ENCODE assay signal across 1 cellular context in the genomic region with DNA sequence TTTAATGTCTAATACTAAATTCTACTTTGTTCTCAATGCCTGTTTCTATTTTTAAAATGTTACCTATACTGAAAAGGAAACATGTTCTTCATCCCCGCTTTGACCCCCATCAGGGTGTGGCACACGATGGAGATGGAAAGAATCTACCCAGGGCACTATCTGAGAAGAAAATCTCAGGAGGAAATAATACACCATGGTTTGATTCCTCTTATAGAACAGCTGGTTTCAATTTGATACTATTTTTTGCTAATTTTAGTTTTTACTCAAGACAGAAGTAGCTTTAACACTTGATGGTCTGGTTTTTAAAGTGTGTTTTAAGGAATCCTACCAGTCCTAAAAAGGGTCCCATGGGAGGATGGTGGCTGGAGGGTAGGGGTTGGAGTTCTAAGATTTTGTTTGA.
TF ChIP-seq lines count a peak whose summit lies in the region.

No MANE protein-coding gene starts in this region.

TF ChIP-seq in SK-N-SH treated with all-trans-retinoic acid at 6 μM for 48 hours, 23 proteins besides CTCF, POLR2A, EP300 and RAD21 (continued from another document):
- TF ChIP-seq, protein P1, sequence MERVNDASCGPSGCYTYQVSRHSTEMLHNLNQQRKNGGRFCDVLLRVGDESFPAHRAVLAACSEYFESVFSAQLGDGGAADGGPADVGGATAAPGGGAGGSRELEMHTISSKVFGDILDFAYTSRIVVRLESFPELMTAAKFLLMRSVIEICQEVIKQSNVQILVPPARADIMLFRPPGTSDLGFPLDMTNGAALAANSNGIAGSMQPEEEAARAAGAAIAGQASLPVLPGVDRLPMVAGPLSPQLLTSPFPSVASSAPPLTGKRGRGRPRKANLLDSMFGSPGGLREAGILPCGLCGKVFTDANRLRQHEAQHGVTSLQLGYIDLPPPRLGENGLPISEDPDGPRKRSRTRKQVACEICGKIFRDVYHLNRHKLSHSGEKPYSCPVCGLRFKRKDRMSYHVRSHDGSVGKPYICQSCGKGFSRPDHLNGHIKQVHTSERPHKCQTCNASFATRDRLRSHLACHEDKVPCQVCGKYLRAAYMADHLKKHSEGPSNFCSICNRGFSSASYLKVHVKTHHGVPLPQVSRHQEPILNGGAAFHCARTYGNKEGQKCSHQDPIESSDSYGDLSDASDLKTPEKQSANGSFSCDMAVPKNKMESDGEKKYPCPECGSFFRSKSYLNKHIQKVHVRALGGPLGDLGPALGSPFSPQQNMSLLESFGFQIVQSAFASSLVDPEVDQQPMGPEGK (CRISPR knock-in tag; IDR thresholded peaks at IDR 0.05; ENCODE audit: borderline replicate concordance) = no peak
TF ChIP-seq in SK-N-SH treated with all-trans-retinoic acid at 6 μM for 48 hours: peak in this region for 0.
